In genomic region chr19:10194500-10195198, GRCh38 we compare ENCODE assay signal across 1 cellular context.
TF ChIP-seq lines count a peak whose summit lies in the region.

TSS of gene DNMT1 (minus strand) at chr19:10194953. CDS start at chr19:10194899, 54 bp downstream.

TF ChIP-seq in HepG2, 621 proteins besides CTCF, POLR2A, EP300 and RAD21 (continued from another document):
- TF ChIP-seq DDIT3 (CRISPR knock-in tag; IDR thresholded peaks at IDR 0.05) (no peak), ZNF513 (CRISPR knock-in tag; conservative IDR thresholded peaks at IDR 0.05) (0 out of 2 replicates have a peak, but pooled peaks have one; percentile 36), ZFP1 (CRISPR knock-in tag; IDR thresholded peaks at IDR 0.05) (no peak), ZNF280D (CRISPR knock-in tag; IDR thresholded peaks at IDR 0.05) (0 out of 2 replicates have a peak, but pooled peaks have one; percentile 46), GATAD2A (CRISPR knock-in tag; IDR thresholded peaks at IDR 0.05) (peak; percentile 39; the same call in 1 of the 2 replicates), PAXIP1 (CRISPR knock-in tag; conservative IDR thresholded peaks at IDR 0.05) (no peak; the same call in 1 of the 2 replicates), HOXA9 (CRISPR knock-in tag; IDR thresholded peaks at IDR 0.05; ENCODE audit: borderline replicate concordance) (peak; percentile 21; the same call in 1 of the 2 replicates), CBFB (CRISPR knock-in tag; IDR thresholded peaks at IDR 0.05) (no peak; the same call in 1 of the 2 replicates), DMTF1 (CRISPR knock-in tag; IDR thresholded peaks at IDR 0.05) (no peak), ZNF441 (CRISPR knock-in tag; IDR thresholded peaks at IDR 0.05; ENCODE audit: borderline replicate concordance) (peak; percentile 67; the same call in 1 of the 2 replicates), CCDC6 (CRISPR knock-in tag; IDR thresholded peaks at IDR 0.05) (peak; percentile 73), PITX1 (CRISPR knock-in tag; IDR thresholded peaks at IDR 0.05) (0 out of 2 replicates have a peak, but pooled peaks have one; percentile 59), ELF1 (CRISPR knock-in tag; IDR thresholded peaks at IDR 0.05) (peak; percentile 4; the same call in 1 of the 2 replicates), HNRNPL (IDR thresholded peaks at IDR 0.05; ENCODE audit: low read depth, low read length) (no peak; the same call in 1 of the 2 replicates), ZNF562 (CRISPR knock-in tag; IDR thresholded peaks at IDR 0.05; ENCODE audit: borderline replicate concordance) (no peak), ADNP (CRISPR knock-in tag; IDR thresholded peaks at IDR 0.05) (no peak), KMT2B (CRISPR knock-in tag; IDR thresholded peaks at IDR 0.05) (peak; percentile 68)
- TF ChIP-seq, protein P1, sequence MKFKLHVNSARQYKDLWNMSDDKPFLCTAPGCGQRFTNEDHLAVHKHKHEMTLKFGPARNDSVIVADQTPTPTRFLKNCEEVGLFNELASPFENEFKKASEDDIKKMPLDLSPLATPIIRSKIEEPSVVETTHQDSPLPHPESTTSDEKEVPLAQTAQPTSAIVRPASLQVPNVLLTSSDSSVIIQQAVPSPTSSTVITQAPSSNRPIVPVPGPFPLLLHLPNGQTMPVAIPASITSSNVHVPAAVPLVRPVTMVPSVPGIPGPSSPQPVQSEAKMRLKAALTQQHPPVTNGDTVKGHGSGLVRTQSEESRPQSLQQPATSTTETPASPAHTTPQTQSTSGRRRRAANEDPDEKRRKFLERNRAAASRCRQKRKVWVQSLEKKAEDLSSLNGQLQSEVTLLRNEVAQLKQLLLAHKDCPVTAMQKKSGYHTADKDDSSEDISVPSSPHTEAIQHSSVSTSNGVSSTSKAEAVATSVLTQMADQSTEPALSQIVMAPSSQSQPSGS (CRISPR knock-in tag; IDR thresholded peaks at IDR 0.05): no peak; the same call in 1 of the 2 replicates
- TF ChIP-seq, protein P2, sequence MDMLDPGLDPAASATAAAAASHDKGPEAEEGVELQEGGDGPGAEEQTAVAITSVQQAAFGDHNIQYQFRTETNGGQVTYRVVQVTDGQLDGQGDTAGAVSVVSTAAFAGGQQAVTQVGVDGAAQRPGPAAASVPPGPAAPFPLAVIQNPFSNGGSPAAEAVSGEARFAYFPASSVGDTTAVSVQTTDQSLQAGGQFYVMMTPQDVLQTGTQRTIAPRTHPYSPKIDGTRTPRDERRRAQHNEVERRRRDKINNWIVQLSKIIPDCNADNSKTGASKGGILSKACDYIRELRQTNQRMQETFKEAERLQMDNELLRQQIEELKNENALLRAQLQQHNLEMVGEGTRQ (IDR thresholded peaks at IDR 0.05; ENCODE audit: low read depth, low read length): no peak
- TF ChIP-seq, protein P2 (CRISPR knock-in tag; IDR thresholded peaks at IDR 0.05; ENCODE audit: borderline replicate concordance): no peak; the same call in 1 of the 2 replicates
- TF ChIP-seq, protein P3, sequence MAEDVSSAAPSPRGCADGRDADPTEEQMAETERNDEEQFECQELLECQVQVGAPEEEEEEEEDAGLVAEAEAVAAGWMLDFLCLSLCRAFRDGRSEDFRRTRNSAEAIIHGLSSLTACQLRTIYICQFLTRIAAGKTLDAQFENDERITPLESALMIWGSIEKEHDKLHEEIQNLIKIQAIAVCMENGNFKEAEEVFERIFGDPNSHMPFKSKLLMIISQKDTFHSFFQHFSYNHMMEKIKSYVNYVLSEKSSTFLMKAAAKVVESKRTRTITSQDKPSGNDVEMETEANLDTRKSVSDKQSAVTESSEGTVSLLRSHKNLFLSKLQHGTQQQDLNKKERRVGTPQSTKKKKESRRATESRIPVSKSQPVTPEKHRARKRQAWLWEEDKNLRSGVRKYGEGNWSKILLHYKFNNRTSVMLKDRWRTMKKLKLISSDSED (CRISPR knock-in tag; IDR thresholded peaks at IDR 0.05): no peak
- TF ChIP-seq, protein P4, sequence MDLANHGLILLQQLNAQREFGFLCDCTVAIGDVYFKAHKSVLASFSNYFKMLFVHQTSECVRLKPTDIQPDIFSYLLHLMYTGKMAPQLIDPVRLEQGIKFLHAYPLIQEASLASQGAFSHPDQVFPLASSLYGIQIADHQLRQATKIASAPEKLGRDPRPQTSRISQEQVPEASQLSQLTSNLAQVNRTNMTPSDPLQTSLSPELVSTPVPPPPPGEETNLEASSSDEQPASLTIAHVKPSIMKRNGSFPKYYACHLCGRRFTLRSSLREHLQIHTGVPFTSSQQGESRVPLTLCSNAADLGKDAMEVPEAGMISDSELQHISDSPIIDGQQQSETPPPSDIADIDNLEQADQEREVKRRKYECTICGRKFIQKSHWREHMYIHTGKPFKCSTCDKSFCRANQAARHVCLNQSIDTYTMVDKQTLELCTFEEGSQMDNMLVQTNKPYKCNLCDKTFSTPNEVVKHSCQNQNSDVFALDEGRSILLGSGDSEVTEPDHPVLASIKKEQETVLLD (CRISPR knock-in tag; IDR thresholded peaks at IDR 0.05; ENCODE audit: low read depth): peak; percentile 86
